In genomic region chr1:212655668-212656440, GRCh38 we compare ENCODE assay signal across 16 cellular contexts. TPM values are rescaled to one million over a fixed set of nuclear protein-coding genes. Genes with fewer than 3 reads are reported as not detected.
A peak's percentile ranks its signal among the peaks of the same experiment; 100 is the strongest.
DNase-seq lines count a peak whose midpoint lies in the region; ATAC-seq, FAIRE-seq and TF ChIP-seq lines count a peak whose summit lies in the region.
"Had no signal": no experiment of that assay in that cellular context is flagged by ENCODE, and none has a peak within 500 bp of the region (broad histone marks: within the 10 kb centered on the region; RNA-seq: fewer than 3 reads in every experiment).

No MANE protein-coding gene starts in this region.

- H3K4me3 ChIP-seq in ascending aorta (no peak overlapping the region), tibial artery (no peak overlapping the region)
- H3K4me3 ChIP-seq: hepatocyte, lower lobe of right lung, stomach had no signal

- FAIRE-seq in HTR-8/SVneo (lab: Jason Lieb, UNC), result peak; percentile 89
- FAIRE-seq: endometrium had no signal

- H3K4me1 ChIP-seq in ascending aorta (no peaks in the 10 kb centered on the region), tibial artery (peaks cover 0 to 7% (median 0%) of the 10 kb centered on the region in 4 donors)
- H3K4me1 ChIP-seq: lower lobe of right lung, stomach had no signal

- TF ChIP-seq CTCF in WTC11 (IDR thresholded peaks at IDR 0.05), result no peak
- no peak for TF ChIP-seq CTCF in ascending aorta (IDR thresholded peaks at IDR 0.05)
- TF ChIP-seq CTCF in tibial artery (IDR thresholded peaks at IDR 0.05), result no peak

- peaks cover 12% of the 10 kb centered on the region; the same call in 1 of the 2 replicates for H3K27me3 Mint-ChIP-seq in WTC11 (ENCODE audit: low read depth)

- H3K9me3 Mint-ChIP-seq in WTC11, result peaks cover 14% of the 10 kb centered on the region
- H3K9me3 Mint-ChIP-seq: CD4-positive, alpha-beta memory T cell; T-helper 1 cell treated with Interleukin-12 subunit alpha and Interleukin-12 subunit beta and Interleukin-4 antibody, amounts not matched to agents 30 μg/mL and 1 μg/mL, for 36 hours had no signal

- no peaks in the 10 kb centered on the region for H3K36me3 ChIP-seq in ascending aorta
- H3K36me3 ChIP-seq in tibial artery, result no peaks in the 10 kb centered on the region
- H3K36me3 ChIP-seq: brain microvascular endothelial cell, lower lobe of right lung, stomach had no signal

- H3K4me3 Mint-ChIP-seq in WTC11, result no peak overlapping the region
- H3K4me3 Mint-ChIP-seq: CD4-positive, alpha-beta memory T cell; T-helper 1 cell treated with Interleukin-12 subunit alpha and Interleukin-12 subunit beta and Interleukin-4 antibody, amounts not matched to agents 30 μg/mL and 1 μg/mL, for 36 hours had no signal

- intact Hi-C loops in ascending aorta (cut with DNase I) (no loop called here), tibial artery (cut with DNase I; ENCODE audit: low total_unique reads) (no loop called here)

- H3K27ac Mint-ChIP-seq in WTC11, result no peak overlapping the region
- H3K27ac Mint-ChIP-seq: CD4-positive, alpha-beta memory T cell; T-helper 1 cell treated with Interleukin-12 subunit alpha and Interleukin-12 subunit beta and Interleukin-4 antibody, amounts not matched to agents 30 μg/mL and 1 μg/mL, for 36 hours had no signal

- peak; percentile 83 for DNase-seq in COLO829 (ENCODE audit: low spot score)
- peak; percentile 76 for DNase-seq in HTR-8/SVneo (ENCODE audit: insufficient read length, low spot score)
- DNase-seq in WTC11 (ENCODE audit: low spot score), result no peak
- peak; percentile 94 for DNase-seq in islet precursor cell
- no peak for DNase-seq in ascending aorta (ENCODE audit: low spot score in 2 of 2)
- DNase-seq in activated CD4-positive, alpha-beta T cell treated with anti-CD3 and anti-CD28 coated beads, Interleukin-2, amount 50 U/mL, for 4 hours, result no peak
- DNase-seq in tibial artery, result no peak
- DNase-seq in activated CD4-positive, CD25-positive, alpha-beta regulatory T cell (lab: John Stamatoyannopoulos, UW), result no peak
- DNase-seq: activated effector memory CD4-positive, alpha-beta T cell treated with Interleukin-2 at 50 U/mL for 16 hours; brain microvascular endothelial cell; CD4-positive, alpha-beta memory T cell; lower lobe of right lung; stomach had no signal

- no peaks in the 10 kb centered on the region for H3K36me3 Mint-ChIP-seq in WTC11
- H3K36me3 Mint-ChIP-seq: CD4-positive, alpha-beta memory T cell had no signal

- H3K9me3 ChIP-seq in ascending aorta, result no peaks in the 10 kb centered on the region
- H3K9me3 ChIP-seq in tibial artery, result no peaks in the 10 kb centered on the region
- H3K9me3 ChIP-seq: lower lobe of right lung, stomach had no signal

- peak; percentile 80 for ATAC-seq in WTC11
- ATAC-seq: lower lobe of right lung had no signal

- POLR2A ChIA-PET in WTC11 (lab: Charles Lee), result interaction anchor here (0.7 kb wide), 1 partner anchor 47 kb away, joined by 4 read pairs; the partner anchor contains the start of gene ATF3

- H3K4me1 Mint-ChIP-seq in WTC11, result peaks cover 25% of the 10 kb centered on the region
- H3K4me1 Mint-ChIP-seq: CD4-positive, alpha-beta memory T cell had no signal

- CTCF ChIA-PET in WTC11 (lab: Charles Lee), result interaction anchor here (2.8 kb wide), 1 partner anchor 9 kb away, joined by 15 read pairs; no protein-coding TSS in a partner anchor

- no peaks in the 10 kb centered on the region for H3K27me3 ChIP-seq in ascending aorta
- H3K27me3 ChIP-seq in tibial artery, result no peaks in the 10 kb centered on the region
- H3K27me3 ChIP-seq: brain microvascular endothelial cell, hepatocyte, stomach had no signal

- H3K27ac ChIP-seq in ascending aorta (no peak overlapping the region), tibial artery (no peak overlapping the region)
- H3K27ac ChIP-seq: brain microvascular endothelial cell, hepatocyte, lower lobe of right lung, stomach had no signal

TF ChIP-seq in WTC11, 78 proteins besides CTCF, POLR2A, EP300 and RAD21:
- TF ChIP-seq SMAD3 (CRISPR knock-in tag; IDR thresholded peaks at IDR 0.05; ENCODE audit: borderline replicate concordance) (no peak), PRDM15 (CRISPR knock-in tag; IDR thresholded peaks at IDR 0.05) (no peak), MLX (CRISPR knock-in tag; IDR thresholded peaks at IDR 0.05) (no peak), NR3C1 (CRISPR knock-in tag; conservative IDR thresholded peaks at IDR 0.05; ENCODE audit: low read depth) (no peak), ESRRA (CRISPR knock-in tag; IDR thresholded peaks at IDR 0.05; ENCODE audit: borderline replicate concordance) (no peak), NR1H2 (CRISPR knock-in tag; IDR thresholded peaks at IDR 0.05) (no peak), ZNF671 (CRISPR knock-in tag; IDR thresholded peaks at IDR 0.05) (no peak), ATF3 (CRISPR knock-in tag; conservative IDR thresholded peaks at IDR 0.05) (no peak), E2F1 (CRISPR knock-in tag; IDR thresholded peaks at IDR 0.05) (no peak), KAT7 (CRISPR knock-in tag; IDR thresholded peaks at IDR 0.05; ENCODE audit: borderline replicate concordance) (no peak), ZNF396 (CRISPR knock-in tag; IDR thresholded peaks at IDR 0.05; ENCODE audit: borderline replicate concordance) (no peak), MAX (CRISPR knock-in tag; IDR thresholded peaks at IDR 0.05) (no peak), MYBL2 (CRISPR knock-in tag; IDR thresholded peaks at IDR 0.05) (no peak), CDX4 (CRISPR knock-in tag; IDR thresholded peaks at IDR 0.05; ENCODE audit: borderline replicate concordance) (no peak), USF1 (CRISPR knock-in tag; IDR thresholded peaks at IDR 0.05) (no peak)

RNA-seq across cellular contexts. Expression of gene BATF3, which starts 43.8 kb away (rescaled TPM):
- total RNA-seq in WTC11 (2021), result 3.9 to 6.1 TPM (median 3.9 TPM) in 3 replicates
- 18.4 TPM for total RNA-seq in ascending aorta
- total RNA-seq: hepatocyte had no signal

RNA-seq across cellular contexts. Expression of gene ATF3, which starts 47.3 kb away (rescaled TPM):
- total RNA-seq in WTC11 (2021) (12.5 to 19.4 TPM (median 14.6 TPM) in 3 replicates), ascending aorta (79.1 TPM)

Comparison
In these comparisons a context has a peak if more than half of its experiments do, and no peak if none do; other contexts are left out.
1. DNase-seq: peak in COLO829 (single experiment), HTR-8/SVneo (single experiment) and islet precursor cell (single experiment); none in WTC11 (single experiment), ascending aorta (0 of 2), activated CD4-positive, alpha-beta T cell treated with anti-CD3 and anti-CD28 coated beads, Interleukin-2, amount 50 U/mL, for 4 hours (0 of 2), tibial artery (0 of 2) and activated CD4-positive, CD25-positive, alpha-beta regulatory T cell (0 of 4).